1 cellular context compared by ENCODE assay signal in genomic region chr5:170617519-170618218, GRCh38.
TF ChIP-seq lines count a peak whose summit lies in the region.

No MANE protein-coding gene starts in this region.

TF ChIP-seq in H1, 55 proteins besides CTCF, POLR2A, EP300 and RAD21:
- TF ChIP-seq SUZ12 (IDR thresholded peaks at IDR 0.05; ENCODE audit: low read length) (no peak), JUN (IDR thresholded peaks at IDR 0.05; ENCODE audit: low read depth, low read length) (no peak), KDM1A (IDR thresholded peaks at IDR 0.05; ENCODE audit: borderline replicate concordance, low read length) (peak; percentile 58; the same call in 1 of the 2 replicates), ZNF274 (IDR thresholded peaks at IDR 0.05; ENCODE audit: borderline replicate concordance, extremely low read depth, low read length) (no peak), SAP30 (IDR thresholded peaks at IDR 0.05; ENCODE audit: insufficient read depth, insufficient replicate concordance, low read length) (no peak), CTBP2 (IDR thresholded peaks at IDR 0.05; ENCODE audit: borderline replicate concordance, insufficient read depth, insufficient read length, low read length) (no peak), SP2 (IDR thresholded peaks at IDR 0.05; ENCODE audit: low read length) (no peak), CHD2 (IDR thresholded peaks at IDR 0.05; ENCODE audit: low read length) (no peak), GABPA (IDR thresholded peaks at IDR 0.05; ENCODE audit: borderline replicate concordance, insufficient read depth, low read length) (no peak), FOSL1 (IDR thresholded peaks at IDR 0.05; ENCODE audit: insufficient read depth, low read depth, low read length) (peak; percentile 72; the same call in 1 of the 2 replicates), CHD1 (IDR thresholded peaks at IDR 0.05; ENCODE audit: low read depth, low read length) (no peak), SIRT6 (IDR thresholded peaks at IDR 0.05; ENCODE audit: low read length) (no peak)
- TF ChIP-seq, protein P1, sequence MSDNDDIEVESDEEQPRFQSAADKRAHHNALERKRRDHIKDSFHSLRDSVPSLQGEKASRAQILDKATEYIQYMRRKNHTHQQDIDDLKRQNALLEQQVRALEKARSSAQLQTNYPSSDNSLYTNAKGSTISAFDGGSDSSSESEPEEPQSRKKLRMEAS (IDR thresholded peaks at IDR 0.05), result no peak
